10 cellular contexts compared by ENCODE assay signal in the genomic region with DNA sequence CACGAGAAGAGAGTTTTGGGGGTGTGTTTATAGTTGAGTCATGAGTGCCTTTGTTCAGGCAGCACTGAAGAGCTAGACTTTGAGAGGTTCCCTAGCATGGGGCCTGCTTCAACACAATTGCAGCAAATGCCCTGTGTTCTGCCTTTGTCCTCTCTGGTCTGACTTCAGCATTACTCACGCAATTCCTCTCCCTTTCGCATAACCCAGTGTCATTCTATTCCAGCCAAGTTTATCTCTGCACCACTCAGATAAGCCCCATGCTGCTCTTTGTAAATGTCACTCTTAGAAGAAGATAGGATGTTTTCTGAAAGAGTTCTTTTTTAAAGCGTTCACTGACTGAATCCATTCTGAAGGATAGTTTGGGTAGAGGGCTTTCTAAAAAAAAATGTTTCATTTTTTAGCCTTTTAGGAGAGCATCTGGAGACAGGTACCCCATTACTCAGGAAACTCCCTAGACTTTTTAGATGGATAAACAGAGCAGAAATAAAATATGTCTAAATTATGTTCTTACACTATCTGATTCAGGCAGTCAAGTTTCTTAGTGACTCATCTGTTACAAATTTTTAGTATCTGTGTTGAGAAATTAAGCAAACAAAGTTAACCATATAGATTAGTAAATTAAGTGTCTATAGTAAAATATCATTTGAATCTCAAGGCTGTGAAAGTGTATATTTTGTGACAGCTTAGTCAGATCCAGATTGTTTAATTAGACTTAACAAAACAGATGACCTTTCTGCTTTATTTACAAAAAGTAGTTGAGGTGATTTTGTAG.
A peak's percentile ranks its signal among the peaks of the same experiment; 100 is the strongest.
DNase-seq lines count a peak whose midpoint lies in the region; ATAC-seq and TF ChIP-seq lines count a peak whose summit lies in the region.
"Had no signal": no experiment of that assay in that cellular context is flagged by ENCODE, and none has a peak within 500 bp of the region (broad histone marks: within the 10 kb centered on the region; RNA-seq: fewer than 3 reads in every experiment).

No MANE protein-coding gene starts in this region.

- no peak for ATAC-seq in GM19328 (IDR thresholded peaks at IDR 0.05; ENCODE audit: unreplicated experiment)

- DNase-seq in HuH-7 (ENCODE audit: low spot score) (peak; percentile 14), T1000 (lab: John Stamatoyannopoulos, UW) (peak; percentile 43), glomerular visceral epithelial cell (ENCODE audit: extremely low spot score) (peak; percentile 1), pulmonary artery endothelial cell (ENCODE audit: low read depth, low spot score) (peak; percentile 81), GM10266 (ENCODE audit: extremely low spot score) (no peak), NCI-H1436 treated with DMSO at 0.1 percent for 48 hours (lab: John Stamatoyannopoulos, UW) (no peak)
- DNase-seq in activated CD8-positive, alpha-beta memory T cell treated with anti-CD3 and anti-CD28 coated beads, Interleukin-2, amount 50 U/mL, for 4 hours, result no peak
- DNase-seq: NCI-H524 treated with DMSO at 0.1 percent for 48 hours, spleen had no signal

- no peak for TF ChIP-seq CTCF in GM10266 (IDR thresholded peaks at IDR 0.05; ENCODE audit: control insufficient read depth, insufficient read depth, low read depth, missing control alignments)

Comparison
In these comparisons a context has a peak if more than half of its experiments do, and no peak if none do; other contexts are left out.
1. DNase-seq: peak in HuH-7 (single experiment), T1000 (single experiment), glomerular visceral epithelial cell (single experiment) and pulmonary artery endothelial cell (single experiment); none in GM10266 (single experiment), NCI-H1436 treated with DMSO at 0.1 percent for 48 hours (single experiment) and activated CD8-positive, alpha-beta memory T cell treated with anti-CD3 and anti-CD28 coated beads, Interleukin-2, amount 50 U/mL, for 4 hours (single experiment).